Comparison of ENCODE assay signal across 1 cellular context in the genomic region with DNA sequence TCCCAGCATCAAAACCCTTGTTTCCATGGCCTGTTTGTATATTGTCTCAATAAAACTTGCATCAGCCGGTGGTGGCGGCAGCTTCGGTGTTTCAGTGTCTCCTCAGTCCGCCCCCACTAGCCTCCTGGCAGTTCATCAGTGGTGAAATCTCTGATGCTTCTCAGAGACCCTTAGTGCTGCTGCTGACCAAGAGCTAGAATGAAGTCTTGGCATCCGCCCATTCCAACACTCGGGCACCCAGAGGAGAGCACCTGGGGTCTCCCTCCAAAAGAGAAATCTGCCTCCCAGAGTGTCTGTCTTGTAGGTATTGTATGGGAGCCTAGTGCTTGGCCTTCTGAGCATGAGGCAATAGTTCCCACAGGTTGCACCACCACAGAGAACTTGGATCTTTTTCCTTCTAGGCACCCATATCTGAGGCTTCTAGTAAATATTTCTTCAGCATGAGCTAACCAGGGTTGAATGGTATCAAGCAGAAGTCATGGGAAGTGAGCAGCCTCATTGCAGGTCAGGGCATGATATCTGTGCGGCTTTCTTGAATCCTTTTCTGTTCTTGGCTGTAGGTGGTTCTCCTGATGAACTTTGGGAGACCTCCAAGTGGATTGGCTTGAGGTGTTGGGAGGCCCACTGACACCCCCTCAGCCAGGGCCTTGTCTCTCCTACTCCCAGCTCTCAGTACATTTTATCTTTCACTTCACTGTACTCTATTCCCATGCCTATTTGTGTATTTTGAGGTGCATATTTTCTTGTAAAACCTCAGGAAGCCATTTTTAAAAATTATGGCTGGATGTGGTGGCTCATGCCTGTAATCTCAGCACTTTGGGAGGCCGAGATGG.
TF ChIP-seq lines count a peak whose summit lies in the region.

No MANE protein-coding gene starts in this region.

TF ChIP-seq in HepG2, 621 proteins besides CTCF, POLR2A, EP300 and RAD21 (continues in another document):
- TF ChIP-seq, protein P1, sequence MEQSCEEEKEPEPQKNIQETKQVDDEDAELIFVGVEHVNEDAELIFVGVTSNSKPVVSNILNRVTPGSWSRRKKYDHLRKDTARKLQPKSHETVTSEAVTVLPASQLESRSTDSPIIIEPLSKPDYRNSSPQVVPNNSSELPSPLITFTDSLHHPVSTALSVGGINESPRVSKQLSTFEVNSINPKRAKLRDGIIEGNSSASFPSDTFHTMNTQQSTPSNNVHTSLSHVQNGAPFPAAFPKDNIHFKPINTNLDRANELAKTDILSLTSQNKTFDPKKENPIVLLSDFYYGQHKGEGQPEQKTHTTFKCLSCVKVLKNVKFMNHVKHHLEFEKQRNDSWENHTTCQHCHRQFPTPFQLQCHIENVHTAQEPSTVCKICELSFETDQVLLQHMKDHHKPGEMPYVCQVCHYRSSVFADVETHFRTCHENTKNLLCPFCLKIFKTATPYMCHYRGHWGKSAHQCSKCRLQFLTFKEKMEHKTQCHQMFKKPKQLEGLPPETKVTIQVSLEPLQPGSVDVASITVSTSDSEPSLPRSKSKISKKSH (CRISPR knock-in tag; IDR thresholded peaks at IDR 0.05; ENCODE audit: borderline replicate concordance) = no peak
- no peak for TF ChIP-seq ZNF383 (CRISPR knock-in tag; IDR thresholded peaks at IDR 0.05; ENCODE audit: borderline replicate concordance)
- TF ChIP-seq, protein P2, sequence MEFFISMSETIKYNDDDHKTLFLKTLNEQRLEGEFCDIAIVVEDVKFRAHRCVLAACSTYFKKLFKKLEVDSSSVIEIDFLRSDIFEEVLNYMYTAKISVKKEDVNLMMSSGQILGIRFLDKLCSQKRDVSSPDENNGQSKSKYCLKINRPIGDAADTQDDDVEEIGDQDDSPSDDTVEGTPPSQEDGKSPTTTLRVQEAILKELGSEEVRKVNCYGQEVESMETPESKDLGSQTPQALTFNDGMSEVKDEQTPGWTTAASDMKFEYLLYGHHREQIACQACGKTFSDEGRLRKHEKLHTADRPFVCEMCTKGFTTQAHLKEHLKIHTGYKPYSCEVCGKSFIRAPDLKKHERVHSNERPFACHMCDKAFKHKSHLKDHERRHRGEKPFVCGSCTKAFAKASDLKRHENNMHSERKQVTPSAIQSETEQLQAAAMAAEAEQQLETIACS (CRISPR knock-in tag; IDR thresholded peaks at IDR 0.05) = no peak
- TF ChIP-seq, protein P3, sequence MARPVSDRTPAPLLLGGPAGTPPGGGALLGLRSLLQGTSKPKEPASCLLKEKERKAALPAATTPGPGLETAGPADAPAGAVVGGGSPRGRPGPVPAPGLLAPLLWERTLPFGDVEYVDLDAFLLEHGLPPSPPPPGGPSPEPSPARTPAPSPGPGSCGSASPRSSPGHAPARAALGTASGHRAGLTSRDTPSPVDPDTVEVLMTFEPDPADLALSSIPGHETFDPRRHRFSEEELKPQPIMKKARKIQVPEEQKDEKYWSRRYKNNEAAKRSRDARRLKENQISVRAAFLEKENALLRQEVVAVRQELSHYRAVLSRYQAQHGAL (CRISPR knock-in tag; IDR thresholded peaks at IDR 0.05; ENCODE audit: not compliant biosample characterization) = no peak
- TF ChIP-seq ZBTB20 (CRISPR knock-in tag; IDR thresholded peaks at IDR 0.05; ENCODE audit: borderline replicate concordance, low read depth) = no peak
- TF ChIP-seq, protein P4, sequence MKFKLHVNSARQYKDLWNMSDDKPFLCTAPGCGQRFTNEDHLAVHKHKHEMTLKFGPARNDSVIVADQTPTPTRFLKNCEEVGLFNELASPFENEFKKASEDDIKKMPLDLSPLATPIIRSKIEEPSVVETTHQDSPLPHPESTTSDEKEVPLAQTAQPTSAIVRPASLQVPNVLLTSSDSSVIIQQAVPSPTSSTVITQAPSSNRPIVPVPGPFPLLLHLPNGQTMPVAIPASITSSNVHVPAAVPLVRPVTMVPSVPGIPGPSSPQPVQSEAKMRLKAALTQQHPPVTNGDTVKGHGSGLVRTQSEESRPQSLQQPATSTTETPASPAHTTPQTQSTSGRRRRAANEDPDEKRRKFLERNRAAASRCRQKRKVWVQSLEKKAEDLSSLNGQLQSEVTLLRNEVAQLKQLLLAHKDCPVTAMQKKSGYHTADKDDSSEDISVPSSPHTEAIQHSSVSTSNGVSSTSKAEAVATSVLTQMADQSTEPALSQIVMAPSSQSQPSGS (CRISPR knock-in tag; IDR thresholded peaks at IDR 0.05) = peak; percentile 29; the same call in 1 of the 2 replicates
- no peak for TF ChIP-seq RFX5 (IDR thresholded peaks at IDR 0.05; ENCODE audit: low read depth, low read length)
- no peak for TF ChIP-seq ELF4 (CRISPR knock-in tag; IDR thresholded peaks at IDR 0.05; ENCODE audit: borderline replicate concordance)
- TF ChIP-seq ZNF234 (CRISPR knock-in tag; conservative IDR thresholded peaks at IDR 0.05) = no peak
- no peak for TF ChIP-seq GZF1 (CRISPR knock-in tag; IDR thresholded peaks at IDR 0.05)
- TF ChIP-seq NPAS2 (CRISPR knock-in tag; IDR thresholded peaks at IDR 0.05; ENCODE audit: borderline replicate concordance) = no peak
- no peak for TF ChIP-seq ZNF367 (CRISPR knock-in tag; IDR thresholded peaks at IDR 0.05; ENCODE audit: borderline replicate concordance)
- TF ChIP-seq HNRNPLL (IDR thresholded peaks at IDR 0.05; ENCODE audit: low read depth, low read length, poor library complexity, severe bottlenecking) = no peak
- no peak for TF ChIP-seq ZC3H4 (CRISPR knock-in tag; IDR thresholded peaks at IDR 0.05; ENCODE audit: borderline replicate concordance)
- no peak for TF ChIP-seq RBFOX2 (IDR thresholded peaks at IDR 0.05; ENCODE audit: low read depth, low read length)
- TF ChIP-seq, protein P5, sequence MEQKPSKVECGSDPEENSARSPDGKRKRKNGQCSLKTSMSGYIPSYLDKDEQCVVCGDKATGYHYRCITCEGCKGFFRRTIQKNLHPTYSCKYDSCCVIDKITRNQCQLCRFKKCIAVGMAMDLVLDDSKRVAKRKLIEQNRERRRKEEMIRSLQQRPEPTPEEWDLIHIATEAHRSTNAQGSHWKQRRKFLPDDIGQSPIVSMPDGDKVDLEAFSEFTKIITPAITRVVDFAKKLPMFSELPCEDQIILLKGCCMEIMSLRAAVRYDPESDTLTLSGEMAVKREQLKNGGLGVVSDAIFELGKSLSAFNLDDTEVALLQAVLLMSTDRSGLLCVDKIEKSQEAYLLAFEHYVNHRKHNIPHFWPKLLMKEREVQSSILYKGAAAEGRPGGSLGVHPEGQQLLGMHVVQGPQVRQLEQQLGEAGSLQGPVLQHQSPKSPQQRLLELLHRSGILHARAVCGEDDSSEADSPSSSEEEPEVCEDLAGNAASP (CRISPR knock-in tag; IDR thresholded peaks at IDR 0.05; ENCODE audit: borderline replicate concordance) = 0 out of 2 replicates have a peak, but pooled peaks have one; percentile 10
- TF ChIP-seq, protein P6, sequence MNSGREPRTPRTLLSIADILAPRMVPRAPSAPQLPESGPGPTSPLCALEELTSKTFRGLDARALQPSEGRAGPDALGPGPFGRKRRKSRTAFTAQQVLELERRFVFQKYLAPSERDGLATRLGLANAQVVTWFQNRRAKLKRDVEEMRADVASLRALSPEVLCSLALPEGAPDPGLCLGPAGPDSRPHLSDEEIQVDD (CRISPR knock-in tag; IDR thresholded peaks at IDR 0.05; ENCODE audit: borderline replicate concordance) = no peak
- TF ChIP-seq ZNF205 (CRISPR knock-in tag; IDR thresholded peaks at IDR 0.05) = no peak
- no peak for TF ChIP-seq SKI (IDR thresholded peaks at IDR 0.05; ENCODE audit: partially characterized antibody)
- TF ChIP-seq, protein P7, sequence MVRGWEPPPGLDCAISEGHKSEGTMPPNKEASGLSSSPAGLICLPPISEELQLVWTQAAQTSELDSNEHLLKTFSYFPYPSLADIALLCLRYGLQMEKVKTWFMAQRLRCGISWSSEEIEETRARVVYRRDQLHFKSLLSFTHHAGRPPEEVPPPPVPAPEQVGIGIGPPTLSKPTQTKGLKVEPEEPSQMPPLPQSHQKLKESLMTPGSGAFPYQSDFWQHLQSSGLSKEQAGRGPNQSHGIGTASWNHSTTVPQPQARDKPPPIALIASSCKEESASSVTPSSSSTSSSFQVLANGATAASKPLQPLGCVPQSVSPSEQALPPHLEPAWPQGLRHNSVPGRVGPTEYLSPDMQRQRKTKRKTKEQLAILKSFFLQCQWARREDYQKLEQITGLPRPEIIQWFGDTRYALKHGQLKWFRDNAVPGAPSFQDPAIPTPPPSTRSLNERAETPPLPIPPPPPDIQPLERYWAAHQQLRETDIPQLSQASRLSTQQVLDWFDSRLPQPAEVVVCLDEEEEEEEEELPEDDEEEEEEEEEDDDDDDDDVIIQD (CRISPR knock-in tag; IDR thresholded peaks at IDR 0.05; ENCODE audit: low read depth) = no peak
- no peak for TF ChIP-seq ZNF263 (CRISPR knock-in tag; IDR thresholded peaks at IDR 0.05)
- no peak for TF ChIP-seq SMARCC2 (IDR thresholded peaks at IDR 0.05)
- 0 out of 2 replicates have a peak, but pooled peaks have one; percentile 20 for TF ChIP-seq ZNF12 (CRISPR knock-in tag; IDR thresholded peaks at IDR 0.05)
- TF ChIP-seq, protein P8, sequence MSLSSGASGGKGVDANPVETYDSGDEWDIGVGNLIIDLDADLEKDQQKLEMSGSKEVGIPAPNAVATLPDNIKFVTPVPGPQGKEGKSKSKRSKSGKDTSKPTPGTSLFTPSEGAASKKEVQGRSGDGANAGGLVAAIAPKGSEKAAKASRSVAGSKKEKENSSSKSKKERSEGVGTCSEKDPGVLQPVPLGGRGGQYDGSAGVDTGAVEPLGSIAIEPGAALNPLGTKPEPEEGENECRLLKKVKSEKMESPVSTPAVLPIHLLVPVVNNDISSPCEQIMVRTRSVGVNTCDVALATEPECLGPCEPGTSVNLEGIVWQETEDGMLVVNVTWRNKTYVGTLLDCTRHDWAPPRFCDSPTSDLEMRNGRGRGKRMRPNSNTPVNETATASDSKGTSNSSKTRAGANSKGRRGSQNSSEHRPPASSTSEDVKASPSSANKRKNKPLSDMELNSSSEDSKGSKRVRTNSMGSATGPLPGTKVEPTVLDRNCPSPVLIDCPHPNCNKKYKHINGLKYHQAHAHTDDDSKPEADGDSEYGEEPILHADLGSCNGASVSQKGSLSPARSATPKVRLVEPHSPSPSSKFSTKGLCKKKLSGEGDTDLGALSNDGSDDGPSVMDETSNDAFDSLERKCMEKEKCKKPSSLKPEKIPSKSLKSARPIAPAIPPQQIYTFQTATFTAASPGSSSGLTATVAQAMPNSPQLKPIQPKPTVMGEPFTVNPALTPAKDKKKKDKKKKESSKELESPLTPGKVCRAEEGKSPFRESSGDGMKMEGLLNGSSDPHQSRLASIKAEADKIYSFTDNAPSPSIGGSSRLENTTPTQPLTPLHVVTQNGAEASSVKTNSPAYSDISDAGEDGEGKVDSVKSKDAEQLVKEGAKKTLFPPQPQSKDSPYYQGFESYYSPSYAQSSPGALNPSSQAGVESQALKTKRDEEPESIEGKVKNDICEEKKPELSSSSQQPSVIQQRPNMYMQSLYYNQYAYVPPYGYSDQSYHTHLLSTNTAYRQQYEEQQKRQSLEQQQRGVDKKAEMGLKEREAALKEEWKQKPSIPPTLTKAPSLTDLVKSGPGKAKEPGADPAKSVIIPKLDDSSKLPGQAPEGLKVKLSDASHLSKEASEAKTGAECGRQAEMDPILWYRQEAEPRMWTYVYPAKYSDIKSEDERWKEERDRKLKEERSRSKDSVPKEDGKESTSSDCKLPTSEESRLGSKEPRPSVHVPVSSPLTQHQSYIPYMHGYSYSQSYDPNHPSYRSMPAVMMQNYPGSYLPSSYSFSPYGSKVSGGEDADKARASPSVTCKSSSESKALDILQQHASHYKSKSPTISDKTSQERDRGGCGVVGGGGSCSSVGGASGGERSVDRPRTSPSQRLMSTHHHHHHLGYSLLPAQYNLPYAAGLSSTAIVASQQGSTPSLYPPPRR (CRISPR knock-in tag; IDR thresholded peaks at IDR 0.05; ENCODE audit: borderline replicate concordance) = no peak
- TF ChIP-seq HOXA3 (CRISPR knock-in tag; IDR thresholded peaks at IDR 0.05) = 0 out of 2 replicates have a peak, but pooled peaks have one; percentile 24
- TF ChIP-seq ZNF598 (CRISPR knock-in tag; IDR thresholded peaks at IDR 0.05; ENCODE audit: borderline replicate concordance) = no peak
- TF ChIP-seq, protein P9, sequence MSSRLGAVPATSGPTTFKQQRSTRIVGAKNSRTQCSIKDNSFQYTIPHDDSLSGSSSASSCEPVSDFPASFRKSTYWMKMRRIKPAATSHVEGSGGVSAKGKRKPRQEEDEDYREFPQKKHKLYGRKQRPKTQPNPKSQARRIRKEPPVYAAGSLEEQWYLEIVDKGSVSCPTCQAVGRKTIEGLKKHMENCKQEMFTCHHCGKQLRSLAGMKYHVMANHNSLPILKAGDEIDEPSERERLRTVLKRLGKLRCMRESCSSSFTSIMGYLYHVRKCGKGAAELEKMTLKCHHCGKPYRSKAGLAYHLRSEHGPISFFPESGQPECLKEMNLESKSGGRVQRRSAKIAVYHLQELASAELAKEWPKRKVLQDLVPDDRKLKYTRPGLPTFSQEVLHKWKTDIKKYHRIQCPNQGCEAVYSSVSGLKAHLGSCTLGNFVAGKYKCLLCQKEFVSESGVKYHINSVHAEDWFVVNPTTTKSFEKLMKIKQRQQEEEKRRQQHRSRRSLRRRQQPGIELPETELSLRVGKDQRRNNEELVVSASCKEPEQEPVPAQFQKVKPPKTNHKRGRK (CRISPR knock-in tag; IDR thresholded peaks at IDR 0.05) = no peak
- TF ChIP-seq, protein P10, sequence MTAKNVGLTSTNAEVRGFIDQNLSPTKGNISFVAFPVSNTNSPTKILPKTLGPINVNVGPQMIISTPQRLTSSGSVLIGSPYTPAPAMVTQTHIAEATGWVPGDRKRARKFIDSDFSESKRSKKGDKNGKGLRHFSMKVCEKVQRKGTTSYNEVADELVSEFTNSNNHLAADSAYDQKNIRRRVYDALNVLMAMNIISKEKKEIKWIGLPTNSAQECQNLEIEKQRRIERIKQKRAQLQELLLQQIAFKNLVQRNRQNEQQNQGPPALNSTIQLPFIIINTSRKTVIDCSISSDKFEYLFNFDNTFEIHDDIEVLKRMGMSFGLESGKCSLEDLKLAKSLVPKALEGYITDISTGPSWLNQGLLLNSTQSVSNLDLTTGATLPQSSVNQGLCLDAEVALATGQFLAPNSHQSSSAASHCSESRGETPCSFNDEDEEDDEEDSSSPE (CRISPR knock-in tag; IDR thresholded peaks at IDR 0.05) = no peak
- TF ChIP-seq ZNF333 (CRISPR knock-in tag; IDR thresholded peaks at IDR 0.05; ENCODE audit: borderline replicate concordance) = no peak
- no peak for TF ChIP-seq ZNF496 (CRISPR knock-in tag; IDR thresholded peaks at IDR 0.05; ENCODE audit: insufficient replicate concordance)
- TF ChIP-seq, protein P11, sequence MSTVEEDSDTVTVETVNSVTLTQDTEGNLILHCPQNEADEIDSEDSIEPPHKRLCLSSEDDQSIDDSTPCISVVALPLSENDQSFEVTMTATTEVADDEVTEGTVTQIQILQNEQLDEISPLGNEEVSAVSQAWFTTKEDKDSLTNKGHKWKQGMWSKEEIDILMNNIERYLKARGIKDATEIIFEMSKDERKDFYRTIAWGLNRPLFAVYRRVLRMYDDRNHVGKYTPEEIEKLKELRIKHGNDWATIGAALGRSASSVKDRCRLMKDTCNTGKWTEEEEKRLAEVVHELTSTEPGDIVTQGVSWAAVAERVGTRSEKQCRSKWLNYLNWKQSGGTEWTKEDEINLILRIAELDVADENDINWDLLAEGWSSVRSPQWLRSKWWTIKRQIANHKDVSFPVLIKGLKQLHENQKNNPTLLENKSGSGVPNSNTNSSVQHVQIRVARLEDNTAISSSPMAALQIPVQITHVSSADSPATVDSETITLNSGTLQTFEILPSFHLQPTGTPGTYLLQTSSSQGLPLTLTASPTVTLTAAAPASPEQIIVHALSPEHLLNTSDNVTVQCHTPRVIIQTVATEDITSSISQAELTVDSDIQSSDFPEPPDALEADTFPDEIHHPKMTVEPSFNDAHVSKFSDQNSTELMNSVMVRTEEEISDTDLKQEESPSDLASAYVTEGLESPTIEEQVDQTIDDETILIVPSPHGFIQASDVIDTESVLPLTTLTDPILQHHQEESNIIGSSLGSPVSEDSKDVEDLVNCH (CRISPR knock-in tag; IDR thresholded peaks at IDR 0.05) = no peak
- TF ChIP-seq ZNF850 (CRISPR knock-in tag; conservative IDR thresholded peaks at IDR 0.05) = no peak
- no peak for TF ChIP-seq FOXM1 (CRISPR knock-in tag; IDR thresholded peaks at IDR 0.05)
- 0 out of 2 replicates have a peak, but pooled peaks have one; percentile 36 for TF ChIP-seq ZSCAN25 (CRISPR knock-in tag; IDR thresholded peaks at IDR 0.05)
- TF ChIP-seq XRCC5 (optimal IDR thresholded peaks at IDR 0.05; ENCODE audit: low read length) = no peak
- no peak for TF ChIP-seq THAP11 (CRISPR knock-in tag; IDR thresholded peaks at IDR 0.05)
- no peak for TF ChIP-seq TCF7L2 (IDR thresholded peaks at IDR 0.05; ENCODE audit: low read depth, low read length)
